In the genomic region with DNA sequence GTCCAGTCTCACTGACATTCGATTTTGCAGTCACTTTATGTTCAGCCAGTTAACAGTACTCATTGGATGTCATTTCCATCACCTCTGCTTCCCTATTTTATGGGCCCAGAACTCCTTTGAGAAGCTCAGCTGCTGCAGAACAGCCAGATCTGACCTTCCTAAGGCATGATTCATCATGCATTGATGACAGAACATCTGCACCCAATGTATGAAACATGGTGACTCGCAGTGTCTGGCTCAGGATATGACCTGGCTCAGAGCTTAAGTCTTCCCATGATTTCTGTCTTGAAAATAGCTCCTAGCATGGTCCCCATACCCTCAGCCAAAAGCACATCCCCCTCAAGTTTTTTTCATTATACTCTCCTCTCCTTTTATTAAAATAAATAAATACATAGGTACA, we compare ENCODE assay signal across 16 cellular contexts.
DNase-seq lines count a peak whose midpoint lies in the region; ATAC-seq and TF ChIP-seq lines count a peak whose summit lies in the region.
"Had no signal": no experiment of that assay in that cellular context is flagged by ENCODE, and none has a peak within 500 bp of the region (broad histone marks: within the 10 kb centered on the region; RNA-seq: fewer than 3 reads in every experiment).

No MANE protein-coding gene starts in this region.

- TF ChIP-seq POLR2A in vagina (IDR thresholded peaks at IDR 0.05): no peak

- intact Hi-C loops in vagina (cut with DNase I): no loop called here

- no peaks in the 10 kb centered on the region for H3K9me3 ChIP-seq in vagina
- H3K9me3 ChIP-seq: adrenal gland had no signal

- no peaks in the 10 kb centered on the region for H3K27me3 Mint-ChIP-seq in stimulated activated naive CD8-positive, alpha-beta T cell treated with anti-CD3 and anti-CD28 coated beads, Interleukin-15, amount 100 ng/mL, for 72 hours
- H3K27me3 Mint-ChIP-seq: IgD-negative memory B cell, progenitor cell of endocrine pancreas had no signal

- no peaks in the 10 kb centered on the region for H3K27me3 ChIP-seq in vagina
- H3K27me3 ChIP-seq: adrenal gland, upper lobe of right lung had no signal

- no peak overlapping the region for H3K4me3 Mint-ChIP-seq in stimulated activated naive CD8-positive, alpha-beta T cell treated with anti-CD3 and anti-CD28 coated beads, Interleukin-15, amount 100 ng/mL, for 72 hours
- H3K4me3 Mint-ChIP-seq: CD14-positive monocyte, IgD-negative memory B cell had no signal

- H3K27ac Mint-ChIP-seq in stimulated activated naive CD8-positive, alpha-beta T cell treated with anti-CD3 and anti-CD28 coated beads, Interleukin-15, amount 100 ng/mL, for 72 hours: no peak overlapping the region
- H3K27ac Mint-ChIP-seq: CD14-positive monocyte, IgD-negative memory B cell, progenitor cell of endocrine pancreas had no signal

- peaks cover 3% of the 10 kb centered on the region in 2 donors for H3K9me3 Mint-ChIP-seq in stimulated activated naive CD8-positive, alpha-beta T cell treated with anti-CD3 and anti-CD28 coated beads, Interleukin-15, amount 100 ng/mL, for 72 hours

- H3K36me3 ChIP-seq in vagina: no peaks in the 10 kb centered on the region
- H3K36me3 ChIP-seq: adrenal gland, upper lobe of right lung had no signal

- no peaks in the 10 kb centered on the region for H3K4me1 Mint-ChIP-seq in stimulated activated naive CD8-positive, alpha-beta T cell treated with anti-CD3 and anti-CD28 coated beads, Interleukin-15, amount 100 ng/mL, for 72 hours
- H3K4me1 Mint-ChIP-seq: CD14-positive monocyte, IgD-negative memory B cell had no signal

- DNase-seq in stimulated activated naive CD8-positive, alpha-beta T cell treated with anti-CD3 and anti-CD28 coated beads, Interleukin-15, Interleukin-2, amounts not matched to agents 100 U/mL and 50 U/mL, for 24 hours: no peak
- DNase-seq in stimulated activated naive CD8-positive, alpha-beta T cell treated with anti-CD3 and anti-CD28 coated beads, Interleukin-15, amount 100 ng/mL, for 72 hours: no peak
- DNase-seq in T1000 (lab: John Stamatoyannopoulos, UW) (peak; percentile 14), foreskin melanocyte (peak; percentile 41), NCI-H2196 (lab: John Stamatoyannopoulos, UW; ENCODE audit: unreplicated experiment) (no peak), UCSD-AML1 (lab: John Stamatoyannopoulos, UW; ENCODE audit: unreplicated experiment) (no peak), vagina (ENCODE audit: extremely low spot score in 2 of 2) (no peak)
- DNase-seq: activated CD4-positive, alpha-beta T cell treated with anti-CD3 and anti-CD28 coated beads, Interleukin-2, amount 50 U/mL, for 48 hours; NCI-H2227 treated with DMSO at 0.1 percent for 48 hours; upper lobe of right lung had no signal

- no peak overlapping the region for H3K27ac ChIP-seq in vagina
- H3K27ac ChIP-seq: adrenal gland, upper lobe of right lung had no signal

- no peak overlapping the region for H3K4me3 ChIP-seq in vagina
- H3K4me3 ChIP-seq: adrenal gland, lung, upper lobe of right lung had no signal

- peak; percentile 49 for ATAC-seq in stimulated activated naive CD8-positive, alpha-beta T cell treated with anti-CD3 and anti-CD28 coated beads, Interleukin-15, Interleukin-2, amounts not matched to agents 100 U/mL and 50 U/mL, for 24 hours
- no peak for ATAC-seq in stimulated activated naive CD8-positive, alpha-beta T cell treated with anti-CD3 and anti-CD28 coated beads, Interleukin-15, amount 100 ng/mL, for 72 hours
- no peak for ATAC-seq in HG02970 (IDR thresholded peaks at IDR 0.05; ENCODE audit: low FRiP score, unreplicated experiment)
- ATAC-seq: upper lobe of right lung had no signal

- peaks cover 9% of the 10 kb centered on the region for H3K4me1 ChIP-seq in vagina
- H3K4me1 ChIP-seq: adrenal gland, upper lobe of right lung had no signal

- TF ChIP-seq CTCF in vagina (IDR thresholded peaks at IDR 0.05): no peak

Comparison
In these comparisons a context has a peak if more than half of its experiments do, and no peak if none do; other contexts are left out.
1. DNase-seq: peak in T1000 (single experiment) and foreskin melanocyte (single experiment); none in stimulated activated naive CD8-positive, alpha-beta T cell treated with anti-CD3 and anti-CD28 coated beads, Interleukin-15, Interleukin-2, amounts not matched to agents 100 U/mL and 50 U/mL, for 24 hours (single experiment), stimulated activated naive CD8-positive, alpha-beta T cell treated with anti-CD3 and anti-CD28 coated beads, Interleukin-15, amount 100 ng/mL, for 72 hours (0 of 2), NCI-H2196 (single experiment), UCSD-AML1 (single experiment) and vagina (0 of 2).